ENCODE assay signal across 9 cellular contexts in the genomic region with DNA sequence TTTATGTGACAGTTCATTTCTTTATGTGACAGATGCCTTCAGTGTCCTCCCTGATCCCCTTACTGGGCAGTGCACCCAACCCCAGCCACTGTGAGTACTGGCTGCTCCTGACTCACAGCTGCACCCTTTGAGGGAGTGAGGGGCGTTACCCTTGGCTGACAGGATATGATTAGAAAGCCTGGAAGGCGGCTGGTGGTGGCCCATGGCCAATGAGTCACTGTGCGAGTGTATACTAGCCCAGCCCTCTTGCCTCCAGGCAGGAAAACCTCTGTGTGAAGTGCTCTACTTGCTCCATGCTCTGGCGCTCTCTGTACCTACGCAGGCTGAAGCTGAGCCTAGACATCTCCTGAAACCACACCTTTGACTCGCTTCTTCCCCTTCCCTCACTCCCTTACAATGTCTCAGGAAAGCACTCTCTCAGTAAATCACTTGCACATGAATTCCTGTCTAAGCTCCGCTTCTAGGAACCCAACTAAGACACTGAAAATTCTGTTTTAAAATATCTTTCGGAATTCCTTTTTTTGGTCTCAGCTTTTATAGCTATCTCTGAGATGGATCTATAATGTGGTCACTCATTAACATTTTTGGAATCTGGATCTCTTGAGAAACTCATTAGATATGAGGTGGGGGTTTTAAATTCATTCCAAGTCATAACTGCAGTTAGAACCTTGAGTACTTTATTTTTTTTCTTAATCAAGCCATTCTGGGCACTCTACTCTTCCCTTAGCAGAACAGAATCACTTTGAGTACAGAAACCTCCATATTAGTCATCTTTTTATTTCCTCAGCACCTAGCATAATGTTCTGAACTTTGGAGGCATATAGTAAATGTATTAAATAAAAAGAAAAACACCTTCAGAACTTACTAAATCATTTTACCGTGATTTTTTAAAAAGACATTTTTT. TPM values are rescaled to one million over a fixed set of nuclear protein-coding genes. Genes with fewer than 3 reads are reported as not detected.
DNase-seq lines count a peak whose midpoint lies in the region; ATAC-seq and TF ChIP-seq lines count a peak whose summit lies in the region.
"Had no signal": no experiment of that assay in that cellular context is flagged by ENCODE, and none has a peak within 500 bp of the region (broad histone marks: within the 10 kb centered on the region; RNA-seq: fewer than 3 reads in every experiment).

No MANE protein-coding gene starts in this region.

- peaks cover 0 to 7% (median 2%) of the 10 kb centered on the region in 11 donors for H3K9me3 Mint-ChIP-seq in naive thymus-derived CD4-positive, alpha-beta T cell

- no peak overlapping the region for H3K27ac ChIP-seq in naive thymus-derived CD4-positive, alpha-beta T cell (ENCODE audit: low read depth, low read length)

- ATAC-seq in GM19351 (IDR thresholded peaks at IDR 0.05; ENCODE audit: unreplicated experiment) (peak; percentile 53), GM19324 (IDR thresholded peaks at IDR 0.05; ENCODE audit: low FRiP score, unreplicated experiment) (no peak)
- ATAC-seq in naive thymus-derived CD4-positive, alpha-beta T cell: peak; percentile 61

- DNase-seq in AG04449 (ENCODE audit: low read depth, low spot score): peak; percentile 83
- peak; percentile 98 for DNase-seq in RKO (ENCODE audit: low spot score)
- peak; percentile 100 for DNase-seq in epithelial cell of esophagus (ENCODE audit: low read depth)
- peak in 1 of 9 donors; percentile 32 for DNase-seq in naive thymus-derived CD4-positive, alpha-beta T cell
- no peak for DNase-seq in NCI-H187 treated with DMSO at 0.1 percent for 48 hours (lab: John Stamatoyannopoulos, UW)
- no peak for DNase-seq in KG1 (lab: John Stamatoyannopoulos, UW)

- no peaks in the 10 kb centered on the region for H3K4me1 ChIP-seq in naive thymus-derived CD4-positive, alpha-beta T cell (ENCODE audit: control insufficient read depth in 2 of 2, insufficient read depth in 2 of 2, low read length in 2 of 2)

- POLR2A ChIA-PET in AG04449 (lab: Yijun Ruan, JAX): interaction anchor here (0.7 to 1.2 kb wide), 2 partner anchors 25 to 244 kb away, joined by 3 read pairs; partner anchors contain the start of gene STAM2
- POLR2A ChIA-PET in naive thymus-derived CD4-positive, alpha-beta T cell (lab: Charles Lee): no interaction called here

- peak overlapping the region; percentile 53 for H3K4me3 ChIP-seq in AG04449 (ENCODE audit: low read depth, low read length)
- no peak overlapping the region for H3K4me3 ChIP-seq in epithelial cell of esophagus (ENCODE audit: low read length)
- H3K4me3 ChIP-seq in naive thymus-derived CD4-positive, alpha-beta T cell (ENCODE audit: low read length): no peak overlapping the region

- H3K4me1 Mint-ChIP-seq in naive thymus-derived CD4-positive, alpha-beta T cell: peaks cover 0 to 8% (median 0%) of the 10 kb centered on the region in 7 donors

- CTCF ChIA-PET in AG04449 (lab: Yijun Ruan, JAX): interaction anchor here (0.8 to 4.0 kb wide), 7 partner anchors 10 to 434 kb away, joined by 3 to 29 read pairs (median 8); partner anchors contain the start of gene STAM2
- CTCF ChIA-PET in naive thymus-derived CD4-positive, alpha-beta T cell (lab: Charles Lee): no interaction called here

- peaks cover 16 to 51% (median 30%) of the 10 kb centered on the region in 5 donors for H3K27me3 Mint-ChIP-seq in naive thymus-derived CD4-positive, alpha-beta T cell

- H3K36me3 Mint-ChIP-seq in naive thymus-derived CD4-positive, alpha-beta T cell: no peaks in the 10 kb centered on the region
- H3K36me3 Mint-ChIP-seq: brain had no signal

- no peak for TF ChIP-seq CTCF in AG04449 (IDR thresholded peaks at IDR 0.05; ENCODE audit: insufficient read depth, low read length, missing control alignments)
- no peak for TF ChIP-seq CTCF in epithelial cell of esophagus (IDR thresholded peaks at IDR 0.05; ENCODE audit: insufficient read depth, low read depth, low read length, missing control alignments)

- H3K36me3 ChIP-seq in naive thymus-derived CD4-positive, alpha-beta T cell (ENCODE audit: control insufficient read depth in 2 of 3, insufficient read depth in 3 of 3, low read length in 3 of 3): no peaks in the 10 kb centered on the region

- no peak overlapping the region for H3K4me3 Mint-ChIP-seq in naive thymus-derived CD4-positive, alpha-beta T cell
- H3K4me3 Mint-ChIP-seq: brain had no signal

- H3K9me3 ChIP-seq in naive thymus-derived CD4-positive, alpha-beta T cell (ENCODE audit: control insufficient read depth in 2 of 3, low read length in 3 of 3): no peaks in the 10 kb centered on the region

- no peak overlapping the region for H3K27ac Mint-ChIP-seq in naive thymus-derived CD4-positive, alpha-beta T cell

- no peaks in the 10 kb centered on the region for H3K27me3 ChIP-seq in naive thymus-derived CD4-positive, alpha-beta T cell (ENCODE audit: control insufficient read depth in 2 of 2, insufficient read depth in 2 of 2, low read length in 2 of 2)

- intact Hi-C loops in naive thymus-derived CD4-positive, alpha-beta T cell (cut with micrococcal nuclease): no loop called here

RNA-seq across cellular contexts. Expression of gene STAM2, which starts 25.3 kb away (rescaled TPM):
- 10 to 100 TPM; 12.6 to 22.2 (median 20.0) TPM for total RNA-seq in naive thymus-derived CD4-positive, alpha-beta T cell
- polyA plus RNA-seq in naive thymus-derived CD4-positive, alpha-beta T cell: 1 to 10 TPM; 2.6 to 3.4 TPM

Comparison
In these comparisons a context has a peak if more than half of its experiments do, and no peak if none do; other contexts are left out.
1. DNase-seq: peak in AG04449 (single experiment), RKO (single experiment) and epithelial cell of esophagus (single experiment); none in NCI-H187 treated with DMSO at 0.1 percent for 48 hours (single experiment) and KG1 (single experiment).